Comparison of ENCODE assay signal across 18 cellular contexts in the genomic region with DNA sequence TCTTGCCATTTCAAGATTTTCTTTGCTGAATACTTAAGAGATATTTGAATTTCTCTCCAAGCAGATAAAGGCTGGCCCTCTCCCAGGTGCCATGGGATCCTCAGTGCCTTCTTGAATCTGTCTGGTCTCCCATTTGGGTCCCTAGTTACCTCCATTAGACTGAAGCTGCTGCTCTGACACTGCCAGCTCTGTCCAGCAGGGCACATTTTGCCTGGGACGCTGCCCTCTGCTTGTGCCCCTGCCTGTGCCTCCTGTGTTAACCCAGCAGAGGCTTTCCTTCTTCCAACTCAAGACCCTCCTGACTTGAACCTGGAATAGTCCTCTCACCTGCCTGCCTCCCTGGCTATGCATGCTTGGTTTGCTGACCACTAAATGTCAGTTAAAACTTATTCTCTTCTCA.
"Had no signal": no experiment of that assay in that cellular context is flagged by ENCODE, and none has a peak within 500 bp of the region (broad histone marks: within the 10 kb centered on the region; RNA-seq: fewer than 3 reads in every experiment).

No MANE protein-coding gene starts in this region.

- H3K36me3 Mint-ChIP-seq: activated naive CD4-positive, alpha-beta T cell treated with anti-CD3 and anti-CD28 coated beads, Interleukin-2, amount 50 U/mL, for 24 hours; T-cell had no signal

- H3K9me3 Mint-ChIP-seq: activated CD4-positive, alpha-beta T cell treated with anti-CD3 and anti-CD28 coated beads, Interleukin-2, amount 10 ng/mL, durations not matched to agents 7 days and 5 days; activated naive CD4-positive, alpha-beta T cell treated with anti-CD3 and anti-CD28 coated beads, Interleukin-2, amount 50 U/mL, for 24 hours; stimulated activated naive CD8-positive, alpha-beta T cell treated with anti-CD3 and anti-CD28 coated beads, Interleukin-15, Interleukin-2, amounts not matched to agents 100 ng/mL and 50 ng/mL, for 24 hours; T-cell had no signal

- H3K36me3 ChIP-seq: ascending aorta, esophagus squamous epithelium, lower lobe of right lung, right atrium auricular region, tibial nerve, vagina had no signal

- H3K27ac Mint-ChIP-seq: activated CD4-positive, alpha-beta T cell treated with anti-CD3 and anti-CD28 coated beads, Interleukin-2, amount 10 ng/mL, durations not matched to agents 7 days and 5 days; activated naive CD4-positive, alpha-beta T cell treated with anti-CD3 and anti-CD28 coated beads, Interleukin-2, amount 50 U/mL, for 24 hours; stimulated activated naive CD8-positive, alpha-beta T cell treated with anti-CD3 and anti-CD28 coated beads, Interleukin-15, Interleukin-2, amounts not matched to agents 100 ng/mL and 50 ng/mL, for 24 hours; T-cell had no signal

- H3K4me1 ChIP-seq: ascending aorta, esophagus squamous epithelium, right atrium auricular region, tibial nerve, vagina had no signal

- H3K4me3 Mint-ChIP-seq: activated CD4-positive, alpha-beta T cell treated with anti-CD3 and anti-CD28 coated beads, Interleukin-2, amount 10 ng/mL, durations not matched to agents 7 days and 5 days; activated naive CD4-positive, alpha-beta T cell treated with anti-CD3 and anti-CD28 coated beads, Interleukin-2, amount 50 U/mL, for 24 hours; stimulated activated naive CD8-positive, alpha-beta T cell treated with anti-CD3 and anti-CD28 coated beads, Interleukin-15, Interleukin-2, amounts not matched to agents 100 ng/mL and 50 ng/mL, for 24 hours; T-cell had no signal

- H3K27me3 ChIP-seq: ascending aorta, right atrium auricular region, tibial nerve, vagina had no signal

- H3K4me1 Mint-ChIP-seq: activated CD4-positive, alpha-beta T cell treated with anti-CD3 and anti-CD28 coated beads, Interleukin-2, amount 10 ng/mL, durations not matched to agents 7 days and 5 days; activated naive CD4-positive, alpha-beta T cell treated with anti-CD3 and anti-CD28 coated beads, Interleukin-2, amount 50 U/mL, for 24 hours; T-cell had no signal

- H3K27ac ChIP-seq: ascending aorta, esophagus squamous epithelium, lower lobe of right lung, right atrium auricular region, skin epidermis, tibial nerve, vagina had no signal

- H3K9me3 ChIP-seq: ascending aorta, esophagus squamous epithelium, lower lobe of right lung, right atrium auricular region, tibial nerve, vagina had no signal

- H3K4me3 ChIP-seq: ascending aorta, esophagus squamous epithelium, lower lobe of right lung, right atrium auricular region, skin epidermis, tibial nerve, vagina had no signal

- H3K27me3 Mint-ChIP-seq: activated CD4-positive, alpha-beta T cell treated with anti-CD3 and anti-CD28 coated beads, Interleukin-2, amount 10 ng/mL, durations not matched to agents 7 days and 5 days; activated naive CD4-positive, alpha-beta T cell treated with anti-CD3 and anti-CD28 coated beads, Interleukin-2, amount 50 U/mL, for 24 hours had no signal

- ATAC-seq: lower lobe of right lung, T-cell had no signal

- DNase-seq: activated CD4-positive, alpha-beta T cell treated with anti-CD3 and anti-CD28 coated beads, Interleukin-2, amount 10 ng/mL, durations not matched to agents 7 days and 5 days; activated CD8-positive, alpha-beta memory T cell treated with anti-CD3 and anti-CD28 coated beads, Interleukin-2, amount 50 U/mL, for 4 hours; activated gamma-delta T cell; activated T-cell treated with anti-CD3 and anti-CD28 coated beads, Interleukin-2, amount 50 U/mL, for 48 hours; effector CD4-positive, alpha-beta T cell; esophagus squamous epithelium; hippocampal formation; lower lobe of right lung; stimulated activated CD4-positive, alpha-beta T cell treated with anti-CD3 and anti-CD28 coated beads, Interleukin-15, amount 100 ng/mL, for 24 hours; stimulated activated CD4-positive, alpha-beta T cell treated with anti-CD3 and anti-CD28 coated beads, Interleukin-2, amount 100 ng/mL, for 48 hours; T-cell had no signal
